In the genomic region with DNA sequence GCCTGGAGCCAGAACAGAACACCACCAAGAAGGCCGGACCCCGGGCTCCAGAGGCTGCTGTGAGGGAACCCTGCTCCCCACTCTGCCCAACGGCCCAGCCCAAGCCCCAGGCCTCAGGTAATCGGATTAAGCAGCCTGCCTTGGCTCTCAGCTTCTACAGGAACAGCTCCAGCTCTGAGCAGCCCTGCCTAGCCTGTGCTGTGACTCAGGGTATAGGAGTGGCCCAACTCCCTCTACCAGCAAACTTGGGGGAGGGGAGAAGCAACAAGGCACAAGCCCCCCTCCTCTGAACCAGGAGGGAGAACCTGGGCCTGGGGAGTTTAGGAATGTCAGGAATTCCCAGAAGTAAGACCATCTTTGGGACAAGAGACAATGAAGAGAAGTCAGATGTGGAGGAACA, we compare ENCODE assay signal across 10 cellular contexts. TPM values are rescaled to one million over a fixed set of nuclear protein-coding genes. Genes with fewer than 3 reads are reported as not detected.
DNase-seq lines count a peak whose midpoint lies in the region; ATAC-seq and TF ChIP-seq lines count a peak whose summit lies in the region.
"Had no signal": no experiment of that assay in that cellular context is flagged by ENCODE, and none has a peak within 500 bp of the region (broad histone marks: within the 10 kb centered on the region; RNA-seq: fewer than 3 reads in every experiment).

No MANE protein-coding gene starts in this region.

- peak overlapping the region; percentile 65 for H3K9ac ChIP-seq in PC-3 (ENCODE audit: low read length)
- H3K9ac ChIP-seq: parathyroid adenoma had no signal

- no peaks in the 10 kb centered on the region for H4K20me1 ChIP-seq in PC-3 (ENCODE audit: low read length)

- peak overlapping the region; percentile 79 for H3K4me2 ChIP-seq in PC-3 (ENCODE audit: low read length)

- no peak overlapping the region for H2AFZ ChIP-seq in PC-3 (ENCODE audit: low read length)
- H2AFZ ChIP-seq: parathyroid adenoma had no signal

- POLR2A ChIA-PET in PC-3 (lab: Charles Lee; ENCODE audit: unreplicated experiment): interaction anchor here (0.6 to 0.7 kb wide), 2 partner anchors 11 to 77 kb away, joined by 4 to 6 read pairs; no protein-coding TSS in a partner anchor

- no peaks in the 10 kb centered on the region for H3F3A ChIP-seq in PC-3 (ENCODE audit: low read length, unreplicated experiment)

- no peaks in the 10 kb centered on the region for H3K9me2 ChIP-seq in PC-3 (replicated peaks; ENCODE audit: low read length)

- H3K4me1 ChIP-seq in PC-3 (ENCODE audit: insufficient read depth, low read length): peaks cover 46% of the 10 kb centered on the region
- peaks cover 32% of the 10 kb centered on the region for H3K4me1 ChIP-seq in left ventricle myocardium inferior
- H3K4me1 ChIP-seq: HAP-1 had no signal

- ATAC-seq in PC-3 (peak; percentile 72), HG03135 (IDR thresholded peaks at IDR 0.05; ENCODE audit: unreplicated experiment) (no peak)

- CTCF ChIA-PET in PC-3 (lab: Charles Lee): interaction anchor here (0.5 to 0.7 kb wide), 3 partner anchors 30 to 214 kb away, joined by 3 to 8 read pairs (median 4); no protein-coding TSS in a partner anchor

- intact Hi-C loops in PC-3 (cut with micrococcal nuclease) (no loop called here), left ventricle myocardium inferior (cut with micrococcal nuclease) (no loop called here)

- peak overlapping the region; percentile 82 for H3K4me3 Mint-ChIP-seq in endothelial cell (ENCODE audit: unreplicated experiment)
- H3K4me3 Mint-ChIP-seq in osteocyte (ENCODE audit: unreplicated experiment): no peak overlapping the region

- peaks cover 13% of the 10 kb centered on the region for H3K36me3 ChIP-seq in PC-3 (ENCODE audit: low read depth, low read length)
- peaks cover 61% of the 10 kb centered on the region for H3K36me3 ChIP-seq in left ventricle myocardium inferior

- H3K27ac ChIP-seq in PC-3 (ENCODE audit: low read length) (peak overlapping the region; percentile 92), left ventricle myocardium inferior (replicated peaks) (no peak overlapping the region)

- peak overlapping the region; percentile 43; the same call in 1 of the 2 replicates for H3K4me3 ChIP-seq in PC-3 (ENCODE audit: low read length)
- H3K4me3 ChIP-seq in left ventricle myocardium inferior: no peak overlapping the region
- H3K4me3 ChIP-seq: HAP-1 had no signal

- BruUV-seq in PC-3 (replicated peaks; lab: Mats Ljungman, UMichigan): no TSS peak

- peak; percentile 85 for DNase-seq in ELR (ENCODE audit: low read depth)
- peak; percentile 52 for DNase-seq in PC-3
- DNase-seq in endothelial cell (ENCODE audit: low spot score): no peak
- DNase-seq in osteocyte (ENCODE audit: extremely low spot score, unreplicated experiment): no peak
- DNase-seq in NOMO-1 treated with dmso at 0.1 percent for 144 hours (lab: John Stamatoyannopoulos, UW; ENCODE audit: unreplicated experiment): no peak
- DNase-seq in left ventricle myocardium inferior: no peak
- DNase-seq: RPMI8226 had no signal

- peaks cover 38% of the 10 kb centered on the region for H3K36me3 Mint-ChIP-seq in endothelial cell (ENCODE audit: low read depth, unreplicated experiment)
- H3K36me3 Mint-ChIP-seq in osteocyte (ENCODE audit: unreplicated experiment): peaks cover 34% of the 10 kb centered on the region

- H3K9me3 ChIP-seq in PC-3 (ENCODE audit: low read length): no peaks in the 10 kb centered on the region
- no peaks in the 10 kb centered on the region for H3K9me3 ChIP-seq in left ventricle myocardium inferior (replicated peaks)
- H3K9me3 ChIP-seq: HAP-1 had no signal

- H3K27me3 Mint-ChIP-seq in endothelial cell (ENCODE audit: unreplicated experiment) (peaks cover 6% of the 10 kb centered on the region), osteocyte (ENCODE audit: unreplicated experiment) (no peaks in the 10 kb centered on the region)

- H3K27ac Mint-ChIP-seq in endothelial cell (ENCODE audit: unreplicated experiment) (peak overlapping the region; percentile 52), osteocyte (ENCODE audit: unreplicated experiment) (peak overlapping the region; percentile 83)

- peaks cover 18% of the 10 kb centered on the region for H3K79me2 ChIP-seq in PC-3 (ENCODE audit: low read length)
- H3K79me2 ChIP-seq: parathyroid adenoma had no signal

- H3K4me1 Mint-ChIP-seq in endothelial cell (ENCODE audit: unreplicated experiment) (no peaks in the 10 kb centered on the region), osteocyte (ENCODE audit: unreplicated experiment) (peaks cover 25% of the 10 kb centered on the region)

- no peaks in the 10 kb centered on the region for H3K9me3 Mint-ChIP-seq in endothelial cell (ENCODE audit: unreplicated experiment)
- H3K9me3 Mint-ChIP-seq in osteocyte (ENCODE audit: unreplicated experiment): no peaks in the 10 kb centered on the region

- TF ChIP-seq CTCF in PC-3 (conservative IDR thresholded peaks at IDR 0.05; ENCODE audit: low read depth, low read length) (no peak), endothelial cell (IDR thresholded peaks at IDR 0.05; ENCODE audit: unreplicated experiment) (no peak), osteocyte (IDR thresholded peaks at IDR 0.05) (no peak), left ventricle myocardium inferior (IDR thresholded peaks at IDR 0.05; ENCODE audit: borderline replicate concordance) (no peak)

- H3K27me3 ChIP-seq in PC-3 (ENCODE audit: low read length) (no peaks in the 10 kb centered on the region), left ventricle myocardium inferior (ENCODE audit: low read depth) (no peaks in the 10 kb centered on the region)

RNA-seq across cellular contexts. Expression of gene SOX15, which starts 0.8 kb away (rescaled TPM):
- total RNA-seq in PC-3 (2014; rRNA removed) (6.3 and 7.0 TPM in 2 replicates), endothelial cell (ENCODE audit: unreplicated experiment) (1.3 TPM), osteocyte (0.78 TPM in 2 replicates), left ventricle myocardium inferior (1.9 TPM)

RNA-seq across cellular contexts. Expression of gene MPDU1, which starts 7.1 kb away (rescaled TPM):
- total RNA-seq in PC-3 (2014; rRNA removed): 71.0 and 94.1 TPM in 2 replicates
- 51.8 TPM for total RNA-seq in endothelial cell (ENCODE audit: unreplicated experiment)
- 34.2 and 42.2 TPM in 2 replicates for total RNA-seq in osteocyte
- 24.9 TPM for total RNA-seq in left ventricle myocardium inferior

RNA-seq across cellular contexts. Expression of gene CD68, which starts 11.3 kb away (rescaled TPM):
- total RNA-seq in PC-3 (2014; rRNA removed): 30.2 and 32.4 TPM in 2 replicates
- 1.6 TPM for total RNA-seq in endothelial cell (ENCODE audit: unreplicated experiment)
- total RNA-seq in osteocyte: 1.1 TPM in 2 replicates
- 25.5 TPM for total RNA-seq in left ventricle myocardium inferior

RNA-seq across cellular contexts. Expression of gene FXR2, which starts 24.0 kb away (rescaled TPM):
- 51.4 and 67.2 TPM in 2 replicates for total RNA-seq in PC-3 (2014; rRNA removed)
- total RNA-seq in endothelial cell (ENCODE audit: unreplicated experiment): 37.9 TPM
- 48.7 and 50.7 TPM in 2 replicates for total RNA-seq in osteocyte
- 111 TPM for total RNA-seq in left ventricle myocardium inferior

RNA-seq across cellular contexts. Expression of gene SENP3, which starts 29.0 kb away (rescaled TPM):
- total RNA-seq in PC-3 (2014; rRNA removed) (82.8 and 88.7 TPM in 2 replicates), endothelial cell (ENCODE audit: unreplicated experiment) (57.8 TPM), osteocyte (52.5 and 53.7 TPM in 2 replicates), left ventricle myocardium inferior (29.5 TPM)

Comparison
In these comparisons a context has a peak if more than half of its experiments do, and no peak if none do; other contexts are left out.
1. DNase-seq: peak in ELR (single experiment) and PC-3 (single experiment); none in endothelial cell (single experiment), osteocyte (single experiment), NOMO-1 treated with dmso at 0.1 percent for 144 hours (single experiment) and left ventricle myocardium inferior (single experiment).
2. RNA of gene CD68, which starts 11.3 kb away (total RNA-seq): 30.2 to 32.4 TPM in PC-3 and 25.5 TPM in left ventricle myocardium inferior (single experiment); 1.6 TPM in endothelial cell (single experiment) and 1.1 TPM in osteocyte; every median in the first group is over 10 times any median in the second.